In genomic region chr17:81683584-81684441, GRCh38 we compare ENCODE assay signal across 8 cellular contexts. TPM values are rescaled to one million over a fixed set of nuclear protein-coding genes. Genes with fewer than 3 reads are reported as not detected.
DNase-seq lines count a peak whose midpoint lies in the region; ATAC-seq and TF ChIP-seq lines count a peak whose summit lies in the region.

ARL16 (minus strand) TSS chr17:81683797; CDS start chr17:81683753, 44 bp downstream.
HGS (plus strand) TSS chr17:81684011; CDS start chr17:81684067, 56 bp downstream.

- no peaks in the 10 kb centered on the region for H3K27me3 ChIP-seq in foreskin keratinocyte
- H3K27me3 ChIP-seq in neural progenitor cell = no peaks in the 10 kb centered on the region

- peaks cover 6% of the 10 kb centered on the region for H3K36me3 Mint-ChIP-seq in neural progenitor cell

- H3K9ac ChIP-seq in neural progenitor cell = peak within 1 kb of the TSS; percentile 82

- no peaks in the 10 kb centered on the region for H3K9me3 Mint-ChIP-seq in neural progenitor cell

- H3K9me3 ChIP-seq in neural progenitor cell (ENCODE audit: low read depth) = no peaks in the 10 kb centered on the region

- H3K4me1 Mint-ChIP-seq in neural progenitor cell = peaks cover 23% of the 10 kb centered on the region

- peak; percentile 81 for ATAC-seq in foreskin keratinocyte

- CTCF ChIA-PET in HEK293T (lab: Yijun Ruan, JAX) = interaction anchor here (0.6 to 1.7 kb wide), 5 partner anchors 19 to 243 kb away, joined by 3 to 5 read pairs (median 3); partner anchors contain the start of gene MRPL12

- no peak for TF ChIP-seq CTCF in foreskin keratinocyte (conservative IDR thresholded peaks at IDR 0.05)
- TF ChIP-seq CTCF in neural progenitor cell (IDR thresholded peaks at IDR 0.05) = no peak

- peak within 1 kb of the TSS; percentile 74 for H3K4me3 ChIP-seq in neural progenitor cell

- H3K4me1 ChIP-seq in foreskin keratinocyte = peaks cover 6% of the 10 kb centered on the region
- H3K4me1 ChIP-seq in neural progenitor cell = peaks cover 10% of the 10 kb centered on the region

- POLR2A ChIA-PET in HEK293T (lab: Yijun Ruan, JAX) = interaction anchor here (0.6 to 6.2 kb wide), 18 partner anchors 10 to 388 kb away, joined by 3 to 120 read pairs (median 6); partner anchors contain the start of genes CCDC137, CENPX, LRRC45 and MRPL12

- H3K27ac Mint-ChIP-seq in neural progenitor cell = peak within 1 kb of the TSS; percentile 84

- in situ Hi-C loops in SK-MEL-5 (cut with HindIII; ENCODE audit: low pct_unique_long_range_greater_than_20kb, low sequenced_read_pairs) = no loop called here

- peak within 1 kb of the TSS; percentile 95 for H3K4me2 ChIP-seq in neural progenitor cell

- DNase-seq in GF-D8 (lab: John Stamatoyannopoulos, UW) (peak; percentile 93), HEK293T (ENCODE audit: extremely low spot score) (peak; percentile 99), MV-4-11 (lab: John Stamatoyannopoulos, UW) (peak; percentile 98), SK-MEL-5 (ENCODE audit: low read depth, low spot score) (peak; percentile 100), foreskin keratinocyte (peak; percentile 96 to 98), neural progenitor cell (ENCODE audit: low spot score) (peak; percentile 100), stromal cell of bone marrow (ENCODE audit: low read depth) (peak; percentile 98)
- DNase-seq in activated naive CD4-positive, alpha-beta T cell treated with Interleukin-2 at 50 U/mL for 16 hours = peak; percentile 98

- H3K27ac ChIP-seq in foreskin keratinocyte = peak within 1 kb of the TSS; percentile 88
- no peak within 1 kb of the TSS for H3K27ac ChIP-seq in neural progenitor cell

- peaks cover 27% of the 10 kb centered on the region for H4K20me1 ChIP-seq in neural progenitor cell (ENCODE audit: low read depth)

- peaks cover 2% of the 10 kb centered on the region for H3K27me3 Mint-ChIP-seq in neural progenitor cell (ENCODE audit: insufficient read depth, low read depth)

- H3K79me2 ChIP-seq in neural progenitor cell (ENCODE audit: low read depth) = peaks cover 50% of the 10 kb centered on the region

- H3F3A ChIP-seq in neural progenitor cell (ENCODE audit: low read depth) = peaks cover 6% of the 10 kb centered on the region

- peak within 1 kb of the TSS; percentile 29 for H2AFZ ChIP-seq in neural progenitor cell (replicated peaks)

- peak within 1 kb of the TSS; percentile 96 for H3K4me3 Mint-ChIP-seq in neural progenitor cell

- no peaks in the 10 kb centered on the region for H3K36me3 ChIP-seq in neural progenitor cell

TF ChIP-seq in HEK293T, 16 proteins besides CTCF, POLR2A, EP300 and RAD21:
- TF ChIP-seq LEF1 (IDR thresholded peaks at IDR 0.05; ENCODE audit: borderline replicate concordance) (peak; percentile 71; the same call in 1 of the 2 replicates), ELF4 (IDR thresholded peaks at IDR 0.05) (peak; percentile 93), ARNT (IDR thresholded peaks at IDR 0.05) (no peak), HDGF (IDR thresholded peaks at IDR 0.05; ENCODE audit: borderline replicate concordance) (no peak), TARDBP (IDR thresholded peaks at IDR 0.05) (no peak), FOXM1 (IDR thresholded peaks at IDR 0.05; ENCODE audit: borderline replicate concordance) (no peak)
TF ChIP-seq in HEK293T: peak in this region for 2.

RNA-seq across cellular contexts. Expression of gene ARL16, which starts in this region (rescaled TPM):
- total RNA-seq in SK-MEL-5 (2014; rRNA removed; shearing (Covaris generic)) = 46.1 and 52.5 TPM in 2 replicates
- polyA plus RNA-seq in SK-MEL-5 (2015; cell fraction: cytosol; rRNA removed) = 53.0 and 62.0 TPM in 2 replicates
- 76.9 and 79.9 TPM in 2 replicates for polyA plus RNA-seq in SK-MEL-5 (2015; cell fraction: nucleus; rRNA removed)
- 22.7 and 23.5 TPM in 2 replicates for total RNA-seq in foreskin keratinocyte
- polyA plus RNA-seq in foreskin keratinocyte = 33.4 and 35.9 TPM in 2 replicates
- total RNA-seq in neural progenitor cell (ENCODE audit: low replicate concordance) = 31.2 and 40.3 TPM in 2 replicates

RNA-seq across cellular contexts. Expression of gene HGS, which starts in this region (rescaled TPM):
- total RNA-seq in SK-MEL-5 (2014; rRNA removed; shearing (Covaris generic)) = 155 and 174 TPM in 2 replicates
- 263 and 284 TPM in 2 replicates for polyA plus RNA-seq in SK-MEL-5 (2015; cell fraction: cytosol; rRNA removed)
- 901 and 911 TPM in 2 replicates for polyA plus RNA-seq in SK-MEL-5 (2015; cell fraction: nucleus; rRNA removed)
- total RNA-seq in foreskin keratinocyte (123 and 136 TPM in 2 replicates), neural progenitor cell (ENCODE audit: low replicate concordance) (46.2 and 79.3 TPM in 2 replicates)
- 138 and 155 TPM in 2 replicates for polyA plus RNA-seq in foreskin keratinocyte
